8 cellular contexts compared by ENCODE assay signal in genomic region chr2:73987109-73987947, GRCh38. TPM values are rescaled to one million over a fixed set of nuclear protein-coding genes. Genes with fewer than 3 reads are reported as not detected.
A peak's percentile ranks its signal among the peaks of the same experiment; 100 is the strongest.
DNase-seq lines count a peak whose midpoint lies in the region; ATAC-seq and TF ChIP-seq lines count a peak whose summit lies in the region.

No MANE protein-coding gene starts in this region.

- H3K4me1 Mint-ChIP-seq in HFFc6 (ENCODE audit: low read depth), result peaks cover 40% of the 10 kb centered on the region
- H3K4me1 Mint-ChIP-seq in T-helper 17 cell, result peaks cover 54% of the 10 kb centered on the region

- H3K27ac ChIP-seq in duodenal mucosa (ENCODE audit: low read depth, low read length) (no peak overlapping the region), muscle layer of duodenum (ENCODE audit: low read length) (no peak overlapping the region)

- H3K9me3 ChIP-seq in T-helper 17 cell (ENCODE audit: control insufficient read depth, low read length, poor library complexity, severe bottlenecking) (no peaks in the 10 kb centered on the region), duodenal mucosa (ENCODE audit: control insufficient read depth in 1 of 2, low read length in 2 of 2) (no peaks in the 10 kb centered on the region), muscle layer of duodenum (ENCODE audit: control insufficient read depth in 1 of 2, low read length in 2 of 2) (no peaks in the 10 kb centered on the region)

- H3K27me3 Mint-ChIP-seq in HFFc6 (ENCODE audit: insufficient read depth), result peaks cover 4% of the 10 kb centered on the region; the same call in 1 of the 2 replicates
- no peaks in the 10 kb centered on the region for H3K27me3 Mint-ChIP-seq in T-helper 17 cell

- H3K4me1 ChIP-seq in duodenal mucosa (ENCODE audit: control insufficient read depth in 1 of 2, insufficient read depth in 2 of 2, low read length in 2 of 2) (peaks cover 47 to 51% of the 10 kb centered on the region in 2 donors), muscle layer of duodenum (ENCODE audit: control insufficient read depth in 1 of 2, insufficient read depth in 2 of 2, low read length in 2 of 2) (peaks cover 15 to 31% of the 10 kb centered on the region in 2 donors)

- ATAC-seq in T-helper 17 cell (peak; percentile 32), HG02571 (IDR thresholded peaks at IDR 0.05; ENCODE audit: unreplicated experiment) (no peak), HG02973 (IDR thresholded peaks at IDR 0.05; ENCODE audit: unreplicated experiment) (no peak)

- peak overlapping the region; percentile 66 to 75 for H3K4me3 ChIP-seq in duodenal mucosa (ENCODE audit: low read depth in 1 of 2, low read length in 2 of 2)
- H3K4me3 ChIP-seq in muscle layer of duodenum (ENCODE audit: low read depth in 1 of 2, low read length in 2 of 2), result peak overlapping the region; percentile 34 to 67

- H3K36me3 ChIP-seq in duodenal mucosa (ENCODE audit: control insufficient read depth in 1 of 2, insufficient read depth in 2 of 2, low read length in 2 of 2) (peaks cover 5 to 6% of the 10 kb centered on the region in 2 donors), muscle layer of duodenum (ENCODE audit: control insufficient read depth in 1 of 2, insufficient read depth in 2 of 2, low read length in 2 of 2) (peaks cover 0 to 5% of the 10 kb centered on the region in 2 donors)

- TF ChIP-seq CTCF in HFFc6 (IDR thresholded peaks at IDR 0.05), result no peak; the same call in 1 of the 2 replicates

- no peak for DNase-seq in HFFc6
- peak in 1 of 3 donors; percentile 20 for DNase-seq in T-helper 17 cell
- DNase-seq in dedifferentiated amniotic fluid mesenchymal stem cell (ENCODE audit: extremely low spot score), result no peak
- DNase-seq in GDM1 (lab: John Stamatoyannopoulos, UW), result no peak

- H3K4me3 Mint-ChIP-seq in HFFc6 (peak overlapping the region; percentile 85), T-helper 17 cell (peak overlapping the region; percentile 92)

- H3K27me3 ChIP-seq in duodenal mucosa (ENCODE audit: control insufficient read depth in 1 of 2, insufficient read depth in 2 of 2, low read length in 2 of 2), result no peaks in the 10 kb centered on the region
- no peaks in the 10 kb centered on the region for H3K27me3 ChIP-seq in muscle layer of duodenum (ENCODE audit: low read depth, low read length)

- H3K9me3 Mint-ChIP-seq in HFFc6, result no peaks in the 10 kb centered on the region

- peaks cover 34% of the 10 kb centered on the region for H3K36me3 Mint-ChIP-seq in HFFc6 (ENCODE audit: low read depth)
- H3K36me3 Mint-ChIP-seq in T-helper 17 cell (ENCODE audit: low read depth), result peaks cover 10% of the 10 kb centered on the region

- H3K27ac Mint-ChIP-seq in HFFc6 (no peak overlapping the region), T-helper 17 cell (peak overlapping the region; percentile 89)

- peak overlapping the region; percentile 49 to 61 for H3K9ac ChIP-seq in duodenal mucosa (ENCODE audit: low read depth in 1 of 2, low read length in 2 of 2)

RNA-seq across cellular contexts. Expression of gene TET3, which starts 2.6 kb away (rescaled TPM):
- total RNA-seq in HFFc6 (2021; fragmentation: NEBNext Ultra II Directional; extraction: Animal tissue kit (Norgen Biotek cat#: 25700)), result 1 to 10 TPM; 3.2 to 3.7 (median 3.4) TPM
- 10 to 100 TPM; 20.3 to 22.5 TPM for total RNA-seq in T-helper 17 cell

Comparison
In these comparisons a context has a peak if more than half of its experiments do, and no peak if none do; other contexts are left out.
1. RNA of gene TET3, which starts 2.6 kb away (total RNA-seq): 20.3 to 22.5 TPM in T-helper 17 cell; 3.2 to 3.7 TPM in HFFc6; every median in the first group is over 4 times any median in the second.